28 cellular contexts compared by ENCODE assay signal in genomic region chr11:92439133-92439532, GRCh38.
"Had no signal": no experiment of that assay in that cellular context is flagged by ENCODE, and none has a peak within 500 bp of the region (broad histone marks: within the 10 kb centered on the region; RNA-seq: fewer than 3 reads in every experiment).

No MANE protein-coding gene starts in this region.

- H3K4me1 Mint-ChIP-seq: natural killer cell; stimulated activated effector memory CD8-positive, alpha-beta T cell treated with anti-CD3 and anti-CD28 coated beads, Interleukin-12 subunit alpha, Interleukin-12 subunit beta, amount 100 ng/mL, for 72 hours; stimulated activated naive B cell treated with anti-CD40 and anti-IgM and Interleukin-4, amounts not matched to agents 10 μg/mL and 1 μg/mL and 100 μg/mL, for 72 hours had no signal

- H3K9ac ChIP-seq: neural progenitor cell, parathyroid adenoma had no signal

- H3K4me1 ChIP-seq: parathyroid adenoma, psoas muscle, right lobe of liver, stomach, thyroid gland, vagina had no signal

- H3K27ac Mint-ChIP-seq: natural killer cell; neural progenitor cell; progenitor cell of endocrine pancreas; stimulated activated effector memory CD8-positive, alpha-beta T cell treated with anti-CD3 and anti-CD28 coated beads, Interleukin-12 subunit alpha, Interleukin-12 subunit beta, amount 100 ng/mL, for 72 hours; stimulated activated naive B cell treated with anti-CD40 and anti-IgM and Interleukin-4, amounts not matched to agents 10 μg/mL and 1 μg/mL and 100 μg/mL, for 72 hours; stimulated activated naive CD8-positive, alpha-beta T cell treated with anti-CD3 and anti-CD28 coated beads, Interleukin-15, Interleukin-2, amounts not matched to agents 100 ng/mL and 50 ng/mL, for 24 hours had no signal

- DNase-seq: natural killer cell; occipital lobe; ovary; posterior cingulate gyrus; psoas muscle; right cardiac atrium; right lobe of liver; sigmoid colon; small intestine; stimulated activated CD4-positive, alpha-beta T cell treated with anti-CD3 and anti-CD28 coated beads, Interleukin-15, amount 100 ng/mL, for 24 hours; stimulated activated CD4-positive, alpha-beta T cell treated with anti-CD3 and anti-CD28 coated beads, Interleukin-2, amount 100 ng/mL, for 24 hours; stimulated activated CD4-positive, alpha-beta T cell treated with anti-CD3 and anti-CD28 coated beads, Interleukin-2, amount 100 ng/mL, for 48 hours; stimulated activated CD4-positive, alpha-beta T cell treated with anti-CD3 and anti-CD28 coated beads, Interleukin-4, amount 100 ng/mL, for 24 hours; stimulated activated naive B cell treated with anti-CD40 and anti-IgM and Interleukin-4, amounts not matched to agents 10 μg/mL and 1 μg/mL and 100 μg/mL, for 72 hours; stimulated activated naive CD4-positive, alpha-beta T cell treated with Interleukin-2 at 50 U/mL for 16 hours; stomach; thyroid gland; trophoblast cell; upper lobe of left lung had no signal

- H3K9me3 ChIP-seq: ovary, psoas muscle, right lobe of liver, sigmoid colon, stomach, thoracic aorta, thyroid gland, tibial nerve, upper lobe of left lung, vagina had no signal

- H3K27me3 Mint-ChIP-seq: progenitor cell of endocrine pancreas; stimulated activated naive CD8-positive, alpha-beta T cell treated with anti-CD3 and anti-CD28 coated beads, Interleukin-15, Interleukin-2, amounts not matched to agents 100 ng/mL and 50 ng/mL, for 24 hours had no signal

- H3K27me3 ChIP-seq: neural progenitor cell, ovary, right lobe of liver, sigmoid colon, stomach, thyroid gland, tibial nerve, upper lobe of left lung, vagina had no signal

- H2AFZ ChIP-seq: neural progenitor cell, parathyroid adenoma had no signal

- ATAC-seq: natural killer cell; psoas muscle; right cardiac atrium; right lobe of liver; stimulated activated effector memory CD8-positive, alpha-beta T cell treated with anti-CD3 and anti-CD28 coated beads, Interleukin-12 subunit alpha, Interleukin-12 subunit beta, amount 100 ng/mL, for 72 hours; stimulated activated naive B cell treated with anti-CD40 and anti-IgM and Interleukin-4, amounts not matched to agents 10 μg/mL and 1 μg/mL and 100 μg/mL, for 72 hours had no signal

- H3K79me2 ChIP-seq: parathyroid adenoma had no signal

- H3K36me3 ChIP-seq: neural progenitor cell, ovary, right lobe of liver, sigmoid colon, stomach, thoracic aorta, thyroid gland, tibial nerve, upper lobe of left lung, vagina had no signal

- H3K4me3 Mint-ChIP-seq: natural killer cell; nephron; neural progenitor cell; stimulated activated effector memory CD8-positive, alpha-beta T cell treated with anti-CD3 and anti-CD28 coated beads, Interleukin-12 subunit alpha, Interleukin-12 subunit beta, amount 100 ng/mL, for 72 hours; stimulated activated naive B cell treated with anti-CD40 and anti-IgM and Interleukin-4, amounts not matched to agents 10 μg/mL and 1 μg/mL and 100 μg/mL, for 72 hours; stimulated activated naive CD8-positive, alpha-beta T cell treated with anti-CD3 and anti-CD28 coated beads, Interleukin-15, Interleukin-2, amounts not matched to agents 100 ng/mL and 50 ng/mL, for 24 hours had no signal

- H3K36me3 Mint-ChIP-seq: natural killer cell; stimulated activated effector memory CD8-positive, alpha-beta T cell treated with anti-CD3 and anti-CD28 coated beads, Interleukin-12 subunit alpha, Interleukin-12 subunit beta, amount 100 ng/mL, for 72 hours; stimulated activated naive B cell treated with anti-CD40 and anti-IgM and Interleukin-4, amounts not matched to agents 10 μg/mL and 1 μg/mL and 100 μg/mL, for 72 hours had no signal

- H3K4me2 ChIP-seq: neural progenitor cell had no signal

- H3K9me3 Mint-ChIP-seq: nephron; neural progenitor cell; stimulated activated naive B cell treated with anti-CD40 and anti-IgM and Interleukin-4, amounts not matched to agents 10 μg/mL and 1 μg/mL and 100 μg/mL, for 72 hours; stimulated activated naive CD8-positive, alpha-beta T cell treated with anti-CD3 and anti-CD28 coated beads, Interleukin-15, Interleukin-2, amounts not matched to agents 100 ng/mL and 50 ng/mL, for 24 hours had no signal

- H3K27ac ChIP-seq: neural progenitor cell, ovary, parathyroid adenoma, psoas muscle, right lobe of liver, sigmoid colon, stomach, thoracic aorta, thyroid gland, tibial nerve, upper lobe of left lung, vagina had no signal

- H3K4me3 ChIP-seq: neural progenitor cell, ovary, psoas muscle, right lobe of liver, sigmoid colon, stomach, thoracic aorta, thyroid gland, tibial nerve, upper lobe of left lung, vagina had no signal
